Comparison of ENCODE assay signal across 2 cellular contexts in genomic region chr16:6646891-6647290, GRCh38.
TF ChIP-seq lines count a peak whose summit lies in the region.

No MANE protein-coding gene starts in this region.

TF ChIP-seq in H1, 55 proteins besides CTCF, POLR2A, EP300 and RAD21 (continued from another document):
- no peak for TF ChIP-seq SRF (IDR thresholded peaks at IDR 0.05; ENCODE audit: low read depth, low read length)
- TF ChIP-seq RXRA (IDR thresholded peaks at IDR 0.05; ENCODE audit: insufficient read depth, low read depth, low read length), result no peak
- no peak for TF ChIP-seq KDM1A (IDR thresholded peaks at IDR 0.05; ENCODE audit: borderline replicate concordance, low read length)
- TF ChIP-seq MAFK (IDR thresholded peaks at IDR 0.05; ENCODE audit: low read depth, low read length), result no peak
- TF ChIP-seq TAF7 (optimal IDR thresholded peaks at IDR 0.05; ENCODE audit: borderline replicate concordance, low read depth, low read length), result no peak
- no peak for TF ChIP-seq CHD2 (IDR thresholded peaks at IDR 0.05; ENCODE audit: low read length)
- TF ChIP-seq SP2 (IDR thresholded peaks at IDR 0.05; ENCODE audit: low read length), result no peak
TF ChIP-seq in H1: peak in this region for 0.

TF ChIP-seq in GM23338, 12 proteins besides CTCF, POLR2A, EP300 and RAD21 (continued from another document):
- TF ChIP-seq REST (IDR thresholded peaks at IDR 0.05; ENCODE audit: unreplicated experiment) (no peak), ETS1 (IDR thresholded peaks at IDR 0.05) (no peak), ZNF462 (CRISPR knock-in tag; IDR thresholded peaks at IDR 0.05) (no peak), CREB1 (CRISPR knock-in tag; IDR thresholded peaks at IDR 0.05; ENCODE audit: low read depth) (no peak), NANOG (IDR thresholded peaks at IDR 0.05; ENCODE audit: borderline replicate concordance) (no peak), ZNF331 (CRISPR knock-in tag; IDR thresholded peaks at IDR 0.05; ENCODE audit: low read depth) (no peak), POLR2AphosphoS5 (IDR thresholded peaks at IDR 0.05; ENCODE audit: low read depth) (no peak), EZH2 (IDR thresholded peaks at IDR 0.05; ENCODE audit: low read depth, unreplicated experiment) (no peak), ZNF114 (CRISPR knock-in tag; IDR thresholded peaks at IDR 0.05) (no peak), EZH2phosphoT487 (IDR thresholded peaks at IDR 0.05; ENCODE audit: unreplicated experiment) (no peak)
